In the genomic region with DNA sequence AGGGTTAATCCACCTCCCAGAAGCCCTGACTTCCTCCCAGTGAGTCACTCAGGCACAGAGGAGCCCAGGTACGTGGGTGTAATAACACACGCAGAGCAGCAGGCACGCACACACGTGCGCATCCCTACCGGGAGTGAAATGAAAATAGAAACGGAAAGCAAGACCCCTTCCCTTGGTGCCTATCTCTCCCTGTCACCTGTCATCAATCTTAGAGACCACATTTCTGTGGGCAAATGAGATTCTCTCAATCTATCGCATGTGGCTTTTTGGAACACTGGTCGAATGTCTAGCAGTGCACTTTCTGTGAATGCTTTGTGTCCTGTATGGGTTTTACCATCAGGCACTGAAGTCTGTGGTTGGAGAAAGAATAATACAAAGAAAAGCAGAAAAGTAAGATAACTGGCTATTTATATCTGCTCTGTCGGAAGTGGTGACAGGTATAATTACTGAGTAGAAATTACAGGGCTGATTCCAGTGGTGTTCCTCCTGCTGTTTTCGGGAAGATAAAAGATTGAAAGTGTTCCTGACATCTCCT, we compare ENCODE assay signal across 8 cellular contexts.
DNase-seq lines count a peak whose midpoint lies in the region; ATAC-seq and TF ChIP-seq lines count a peak whose summit lies in the region.

No MANE protein-coding gene starts in this region.

- no peaks in the 10 kb centered on the region for H3K4me1 ChIP-seq in transverse colon

- no peak overlapping the region for H3K4me3 ChIP-seq in transverse colon

- ATAC-seq in HG03442 (IDR thresholded peaks at IDR 0.05; ENCODE audit: unreplicated experiment) = peak; percentile 82

- no peak for TF ChIP-seq EP300 in transverse colon (IDR thresholded peaks at IDR 0.05; ENCODE audit: low read depth)

- intact Hi-C loops in transverse colon (cut with DNase I; ENCODE audit: low total_unique reads) = no loop called here

- in situ Hi-C loops in transverse colon (cut with MboI; ENCODE audit: low pct_ligation_motif_present in 1 of 4, low pct_unique_long_range_greater_than_20kb in 1 of 4, low sequenced_read_pairs in 3 of 4) = no loop called here

- 36 to 41% methylated on average over 4 to 11 of the region's 11 CpGs for WGBS in transverse colon (ENCODE audit: low coverage in 1 of 2), 2 donors

- H3K27me3 ChIP-seq in transverse colon = no peaks in the 10 kb centered on the region

- TF ChIP-seq POLR2A in transverse colon (IDR thresholded peaks at IDR 0.05) = no peak

- no peaks in the 10 kb centered on the region for H3K36me3 ChIP-seq in transverse colon

- no peak for TF ChIP-seq CTCF in transverse colon (IDR thresholded peaks at IDR 0.05)

- no peaks in the 10 kb centered on the region for H3K9me3 ChIP-seq in transverse colon

- DNase-seq in activated CD4-positive, alpha-beta T cell treated with anti-CD3 and anti-CD28 coated beads for 24 hours (ENCODE audit: low read depth in 2 of 2) = peak; percentile 1 to 7
- no peak for DNase-seq in activated CD4-positive, alpha-beta T cell treated with anti-CD3 and anti-CD28 coated beads for 1 hour
- DNase-seq in activated naive CD4-positive, alpha-beta T cell treated with anti-CD3 and anti-CD28 coated beads, Interleukin-2, amount 50 U/mL, for 16 hours = peak; percentile 57
- peak; percentile 3 to 23 (median 17) for DNase-seq in stimulated activated CD4-positive, alpha-beta T cell treated with anti-CD3 and anti-CD28 coated beads, TNF-alpha, amount 100 ng/mL, for 24 hours (ENCODE audit: low read depth in 3 of 3)
- DNase-seq in activated effector memory CD4-positive, alpha-beta T cell treated with Interleukin-2 at 50 U/mL for 16 hours = no peak
- DNase-seq in transverse colon = no peak
- DNase-seq in NCI-H1694 (lab: John Stamatoyannopoulos, UW) = no peak

- H3K27ac ChIP-seq in transverse colon = no peak overlapping the region

Comparison
In these comparisons a context has a peak if more than half of its experiments do, and no peak if none do; other contexts are left out.
1. DNase-seq: peak in activated CD4-positive, alpha-beta T cell treated with anti-CD3 and anti-CD28 coated beads for 24 hours (2 of 2), activated naive CD4-positive, alpha-beta T cell treated with anti-CD3 and anti-CD28 coated beads, Interleukin-2, amount 50 U/mL, for 16 hours (single experiment) and stimulated activated CD4-positive, alpha-beta T cell treated with anti-CD3 and anti-CD28 coated beads, TNF-alpha, amount 100 ng/mL, for 24 hours (3 of 3); none in activated CD4-positive, alpha-beta T cell treated with anti-CD3 and anti-CD28 coated beads for 1 hour (single experiment), activated effector memory CD4-positive, alpha-beta T cell treated with Interleukin-2 at 50 U/mL for 16 hours (single experiment), transverse colon (single experiment) and NCI-H1694 (single experiment).